Comparison of ENCODE assay signal across 9 cellular contexts in genomic region chr10:72567884-72568283, GRCh38. TPM values are rescaled to one million over a fixed set of nuclear protein-coding genes. Genes with fewer than 3 reads are reported as not detected.
A peak's percentile ranks its signal among the peaks of the same experiment; 100 is the strongest.
DNase-seq lines count a peak whose midpoint lies in the region; ATAC-seq and TF ChIP-seq lines count a peak whose summit lies in the region.
"Had no signal": no experiment of that assay in that cellular context is flagged by ENCODE, and none has a peak within 500 bp of the region (broad histone marks: within the 10 kb centered on the region; RNA-seq: fewer than 3 reads in every experiment).

No MANE protein-coding gene starts in this region.

- H3K36me3 Mint-ChIP-seq in activated T-helper 2 cell treated with anti-CD3 and anti-CD28 coated beads, Interferon-gamma antibody, Interleukin-2, Interleukin-4, amounts not matched to agents 10 μg/mL and 5 μg/mL and 100 μg/mL, durations not matched to agents 14 hours and 24 hours and 36 hours (ENCODE audit: low read depth) = peaks cover 16% of the 10 kb centered on the region

- no peak overlapping the region for H3K9ac ChIP-seq in PC-3 (ENCODE audit: low read length)

- H3F3A ChIP-seq in PC-3 (ENCODE audit: low read length, unreplicated experiment) = no peaks in the 10 kb centered on the region

- no peak overlapping the region for H3K27ac Mint-ChIP-seq in activated T-helper 2 cell treated with anti-CD3 and anti-CD28 coated beads, Interferon-gamma antibody, Interleukin-2, Interleukin-4, amounts not matched to agents 10 μg/mL and 5 μg/mL and 100 μg/mL, durations not matched to agents 14 hours and 24 hours and 36 hours
- H3K27ac Mint-ChIP-seq: activated naive CD4-positive, alpha-beta T cell treated with anti-CD3 and anti-CD28 coated beads, Interleukin-2, amount 50 U/mL, for 24 hours had no signal

- CTCF ChIA-PET in PC-3 (lab: Charles Lee) = interaction anchor here (0.5 to 0.7 kb wide), 2 partner anchors 9 to 120 kb away, joined by 4 to 10 read pairs; no protein-coding TSS in a partner anchor

- intact Hi-C loops in PC-3 (cut with micrococcal nuclease) = no loop called here
- intact Hi-C loops in activated T-helper 2 cell treated with anti-CD3 and anti-CD28 coated beads, Interferon-gamma antibody, Interleukin-2, Interleukin-4, amounts not matched to agents 10 μg/mL and 5 μg/mL and 100 μg/mL, durations not matched to agents 14 hours and 24 hours and 36 hours (cut with micrococcal nuclease) = loop anchor here (10.0 kb wide), 1 partner anchor 473 kb away; no protein-coding TSS in a partner anchor

- WGBS in tibial nerve, 2 donors = 41 to 43% methylated on average over 2 of the region's 2 CpGs

- H3K27me3 ChIP-seq in PC-3 (ENCODE audit: low read length) = no peaks in the 10 kb centered on the region
- H3K27me3 ChIP-seq in tibial nerve = no peaks in the 10 kb centered on the region

- peak; percentile 45 for ATAC-seq in PC-3

- POLR2A ChIA-PET in PC-3 (lab: Charles Lee; ENCODE audit: unreplicated experiment) = no interaction called here

- H4K20me1 ChIP-seq in PC-3 (ENCODE audit: low read length) = no peaks in the 10 kb centered on the region

- H3K27me3 Mint-ChIP-seq in activated T-helper 2 cell treated with anti-CD3 and anti-CD28 coated beads, Interferon-gamma antibody, Interleukin-2, Interleukin-4, amounts not matched to agents 10 μg/mL and 5 μg/mL and 100 μg/mL, durations not matched to agents 14 hours and 24 hours and 36 hours (ENCODE audit: low read depth) = no peaks in the 10 kb centered on the region
- H3K27me3 Mint-ChIP-seq: activated naive CD4-positive, alpha-beta T cell treated with anti-CD3 and anti-CD28 coated beads, Interleukin-2, amount 50 U/mL, for 24 hours had no signal

- H3K79me2 ChIP-seq in PC-3 (ENCODE audit: low read length) = no peaks in the 10 kb centered on the region

- BruUV-seq in PC-3 (replicated peaks; lab: Mats Ljungman, UMichigan) = no TSS peak

- peak overlapping the region; percentile 56; the same call in 1 of the 2 replicates for H2AFZ ChIP-seq in PC-3 (ENCODE audit: low read length)

- no peak for TF ChIP-seq EP300 in tibial nerve (IDR thresholded peaks at IDR 0.05)

- peak overlapping the region; percentile 43 for H3K27ac ChIP-seq in PC-3 (ENCODE audit: low read length)
- H3K27ac ChIP-seq in tibial nerve = peak overlapping the region in 1 of 4 donors; percentile 49

- no peak overlapping the region for H3K4me3 Mint-ChIP-seq in activated T-helper 2 cell treated with anti-CD3 and anti-CD28 coated beads, Interferon-gamma antibody, Interleukin-2, Interleukin-4, amounts not matched to agents 10 μg/mL and 5 μg/mL and 100 μg/mL, durations not matched to agents 14 hours and 24 hours and 36 hours (ENCODE audit: low read depth)
- H3K4me3 Mint-ChIP-seq: activated naive CD4-positive, alpha-beta T cell treated with anti-CD3 and anti-CD28 coated beads, Interleukin-2, amount 50 U/mL, for 24 hours had no signal

- peak overlapping the region; percentile 68 for H3K4me2 ChIP-seq in PC-3 (ENCODE audit: low read length)

- H3K9me3 ChIP-seq in PC-3 (ENCODE audit: low read length) (no peaks in the 10 kb centered on the region), tibial nerve (no peaks in the 10 kb centered on the region)

- H3K9me3 Mint-ChIP-seq in activated T-helper 2 cell treated with anti-CD3 and anti-CD28 coated beads, Interferon-gamma antibody, Interleukin-2, Interleukin-4, amounts not matched to agents 10 μg/mL and 5 μg/mL and 100 μg/mL, durations not matched to agents 14 hours and 24 hours and 36 hours = no peaks in the 10 kb centered on the region
- H3K9me3 Mint-ChIP-seq: activated naive CD4-positive, alpha-beta T cell treated with anti-CD3 and anti-CD28 coated beads, Interleukin-2, amount 50 U/mL, for 24 hours had no signal

- H3K4me1 ChIP-seq in PC-3 (ENCODE audit: insufficient read depth, low read length) (peaks cover 16% of the 10 kb centered on the region), tibial nerve (peaks cover 0 to 5% (median 0%) of the 10 kb centered on the region in 4 donors)

- H3K36me3 ChIP-seq in PC-3 (ENCODE audit: low read depth, low read length) = no peaks in the 10 kb centered on the region; the same call in 1 of the 2 replicates
- peaks cover 0 to 34% (median 0%) of the 10 kb centered on the region in 3 donors for H3K36me3 ChIP-seq in tibial nerve

- H3K4me3 ChIP-seq in PC-3 (ENCODE audit: low read length) (no peak overlapping the region), tibial nerve (no peak overlapping the region)

- H3K4me1 Mint-ChIP-seq in activated T-helper 2 cell treated with anti-CD3 and anti-CD28 coated beads, Interferon-gamma antibody, Interleukin-2, Interleukin-4, amounts not matched to agents 10 μg/mL and 5 μg/mL and 100 μg/mL, durations not matched to agents 14 hours and 24 hours and 36 hours (ENCODE audit: low read depth) = peaks cover 18% of the 10 kb centered on the region

- no peaks in the 10 kb centered on the region for H3K9me2 ChIP-seq in PC-3 (replicated peaks; ENCODE audit: low read length)

- TF ChIP-seq POLR2A in tibial nerve (IDR thresholded peaks at IDR 0.05) = no peak

- peak; percentile 37 for DNase-seq in SIG-M5 treated with dmso at 0.1 percent for 504 hours (lab: John Stamatoyannopoulos, UW; ENCODE audit: unreplicated experiment)
- DNase-seq in SIG-M5 (lab: John Stamatoyannopoulos, UW) = no peak
- DNase-seq in PC-3 = peak; percentile 48
- DNase-seq in foreskin melanocyte = peak; percentile 5
- no peak for DNase-seq in tibial nerve (ENCODE audit: low spot score in 2 of 2)
- no peak for DNase-seq in hypothalamus (lab: John Stamatoyannopoulos, UW)
- DNase-seq in activated T-helper 2 cell treated with anti-CD3 and anti-CD28 coated beads, Interferon-gamma antibody, Interleukin-2, Interleukin-4, amounts not matched to agents 10 μg/mL and 5 μg/mL and 100 μg/mL, durations not matched to agents 14 hours and 24 hours and 36 hours (ENCODE audit: low spot score) = no peak
- no peak for DNase-seq in NCI-H1092 treated with DMSO at 0.1 percent for 48 hours (lab: John Stamatoyannopoulos, UW)

- TF ChIP-seq CTCF in PC-3 (conservative IDR thresholded peaks at IDR 0.05; ENCODE audit: low read depth, low read length) (no peak; the same call in 1 of the 2 replicates), tibial nerve (IDR thresholded peaks at IDR 0.05) (peak in 3 of 5 experiments; percentile 17 to 39 (median 19))

RNA-seq across cellular contexts. Expression of gene MICU1, which starts 58.0 kb away (rescaled TPM):
- total RNA-seq in PC-3 (2014; rRNA removed) = 19.8 and 24.9 TPM in 2 replicates
- 10 to 100 TPM; 19.4 to 46.5 (median 35.8) TPM for total RNA-seq in tibial nerve
- total RNA-seq in activated T-helper 2 cell treated with anti-CD3 and anti-CD28 coated beads, Interferon-gamma antibody, Interleukin-2, Interleukin-4, amounts not matched to agents 10 μg/mL and 5 μg/mL and 100 μg/mL, durations not matched to agents 14 hours and 24 hours and 36 hours = 30.0 and 30.7 TPM in 2 replicates

Comparison
In these comparisons a context has a peak if more than half of its experiments do, and no peak if none do; other contexts are left out.
1. DNase-seq: peak in SIG-M5 treated with dmso at 0.1 percent for 504 hours (single experiment), PC-3 (single experiment) and foreskin melanocyte (single experiment); none in SIG-M5 (single experiment), tibial nerve (0 of 2), hypothalamus (0 of 51), activated T-helper 2 cell treated with anti-CD3 and anti-CD28 coated beads, Interferon-gamma antibody, Interleukin-2, Interleukin-4, amounts not matched to agents 10 μg/mL and 5 μg/mL and 100 μg/mL, durations not matched to agents 14 hours and 24 hours and 36 hours (single experiment) and NCI-H1092 treated with DMSO at 0.1 percent for 48 hours (single experiment).